In the genomic region with DNA sequence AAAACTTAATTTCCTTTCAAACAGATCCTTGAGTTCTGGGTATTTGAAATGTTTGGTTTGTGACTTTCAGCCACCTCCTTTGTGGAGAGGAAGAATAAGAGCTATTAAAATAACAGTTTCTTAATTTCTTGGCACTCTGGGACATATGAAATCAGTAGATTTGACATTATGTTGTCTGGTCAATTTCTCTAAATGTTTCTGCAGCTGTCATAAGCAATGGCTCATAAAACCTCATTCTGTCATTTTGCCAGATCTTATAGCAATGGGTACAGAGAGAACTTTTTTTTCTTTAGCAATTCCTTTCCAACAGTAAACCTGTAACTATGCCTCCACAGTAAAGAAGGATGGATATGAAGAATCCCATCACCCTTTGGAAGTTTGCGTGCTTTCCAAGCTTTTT, we compare ENCODE assay signal across 24 cellular contexts. TPM values are rescaled to one million over a fixed set of nuclear protein-coding genes. Genes with fewer than 3 reads are reported as not detected.
DNase-seq lines count a peak whose midpoint lies in the region; ATAC-seq and TF ChIP-seq lines count a peak whose summit lies in the region.
"Had no signal": no experiment of that assay in that cellular context is flagged by ENCODE, and none has a peak within 500 bp of the region (broad histone marks: within the 10 kb centered on the region; RNA-seq: fewer than 3 reads in every experiment).

No MANE protein-coding gene starts in this region.

- H3K36me3 Mint-ChIP-seq in CD8-positive, alpha-beta T cell = no peaks in the 10 kb centered on the region
- H3K36me3 Mint-ChIP-seq in type B pancreatic cell = no peaks in the 10 kb centered on the region
- H3K36me3 Mint-ChIP-seq: activated naive CD8-positive, alpha-beta T cell treated with anti-CD3 and anti-CD28 coated beads for 36 hours had no signal

- H3K4me3 ChIP-seq in RWPE2 (ENCODE audit: severe bottlenecking) (no peak overlapping the region), fibroblast of mammary gland (ENCODE audit: control insufficient read depth, low read depth, low read length) (no peak overlapping the region), skeletal muscle cell (ENCODE audit: low read depth, low read length) (no peak overlapping the region)
- H3K4me3 ChIP-seq in CD8-positive, alpha-beta T cell (ENCODE audit: low read depth, low read length) = no peak overlapping the region
- H3K4me3 ChIP-seq: mucosa of descending colon, right lobe of liver had no signal

- peaks cover 2% of the 10 kb centered on the region for H3K4me1 Mint-ChIP-seq in CD8-positive, alpha-beta T cell (ENCODE audit: low read depth)
- peaks cover 41% of the 10 kb centered on the region for H3K4me1 Mint-ChIP-seq in type B pancreatic cell (ENCODE audit: unreplicated experiment)

- no peak overlapping the region for H3K4me3 Mint-ChIP-seq in CD8-positive, alpha-beta T cell
- H3K4me3 Mint-ChIP-seq in type B pancreatic cell = no peak overlapping the region
- H3K4me3 Mint-ChIP-seq: activated CD8-positive, alpha-beta T cell treated with anti-CD3 and anti-CD28 coated beads, Interleukin-2, amount 10 ng/mL, durations not matched to agents 7 days and 5 days; activated naive CD8-positive, alpha-beta T cell treated with anti-CD3 and anti-CD28 coated beads for 36 hours had no signal

- no peak overlapping the region for H3K27ac Mint-ChIP-seq in CD8-positive, alpha-beta T cell
- no peak overlapping the region for H3K27ac Mint-ChIP-seq in type B pancreatic cell
- H3K27ac Mint-ChIP-seq: activated CD8-positive, alpha-beta T cell treated with anti-CD3 and anti-CD28 coated beads, Interleukin-2, amount 10 ng/mL, durations not matched to agents 7 days and 5 days; activated naive CD8-positive, alpha-beta T cell treated with anti-CD3 and anti-CD28 coated beads for 36 hours had no signal

- H3K4me1 ChIP-seq in RWPE2 (ENCODE audit: insufficient read depth, poor library complexity, severe bottlenecking) = peaks cover 32% of the 10 kb centered on the region
- no peaks in the 10 kb centered on the region for H3K4me1 ChIP-seq in CD8-positive, alpha-beta T cell (ENCODE audit: insufficient read depth, low read length)

- intact Hi-C loops in CD8-positive, alpha-beta T cell (cut with DNase I, micrococcal nuclease) = no loop called here

- no peaks in the 10 kb centered on the region for H3K9me3 ChIP-seq in RWPE2 (ENCODE audit: severe bottlenecking)
- H3K9me3 ChIP-seq in CD8-positive, alpha-beta T cell (ENCODE audit: low read length) = no peaks in the 10 kb centered on the region
- H3K9me3 ChIP-seq: mucosa of descending colon, right lobe of liver had no signal

- DNase-seq in DMS79 treated with DMSO at 0.1 percent for 48 hours (lab: John Stamatoyannopoulos, UW) (peak; percentile 53), RWPE2 (ENCODE audit: low spot score) (no peak), fibroblast of mammary gland (ENCODE audit: low read depth) (peak; percentile 57), skeletal muscle cell (ENCODE audit: low read depth) (peak; percentile 52), type B pancreatic cell (ENCODE audit: extremely low spot score, unreplicated experiment) (no peak), RPMI8226 (no peak)
- DNase-seq in CD8-positive, alpha-beta T cell = no peak
- DNase-seq: activated CD4-positive, CD25-positive, alpha-beta regulatory T cell; activated CD8-positive, alpha-beta T cell treated with anti-CD3 and anti-CD28 coated beads, Interleukin-2, amount 10 ng/mL, durations not matched to agents 7 days and 5 days; activated naive CD8-positive, alpha-beta T cell treated with anti-CD3 and anti-CD28 coated beads for 36 hours; activated T-cell treated with anti-CD3 and anti-CD28 coated beads, Interleukin-2, amount 50 U/mL, for 48 hours; caudate nucleus; effector CD4-positive, alpha-beta T cell; GF-D8; left colon; mucosa of descending colon; NCI-H1105; NK-92 treated with Interleukin-12 subunit alpha and Interleukin-12 subunit beta, amount 100 ng/mL, for 24 hours; occipital lobe; right lobe of liver; Right ventricle myocardium superior; stimulated activated CD4-positive, alpha-beta T cell treated with anti-CD3 and anti-CD28 coated beads, Interleukin-2, amount 100 ng/mL, for 24 hours; T-helper 2 cell had no signal

- ATAC-seq in RWPE2 (ENCODE audit: low read depth) = no peak
- ATAC-seq in CD8-positive, alpha-beta T cell = no peak
- ATAC-seq: activated CD8-positive, alpha-beta T cell treated with anti-CD3 and anti-CD28 coated beads, Interleukin-2, amount 10 ng/mL, durations not matched to agents 7 days and 5 days; left colon; mucosa of descending colon; right lobe of liver had no signal

- CTCF ChIA-PET in CD8-positive, alpha-beta T cell (lab: Charles Lee) = no interaction called here

- POLR2A ChIA-PET in CD8-positive, alpha-beta T cell (lab: Charles Lee) = no interaction called here

- peak overlapping the region; percentile 4 for H3K27ac ChIP-seq in RWPE2 (ENCODE audit: poor library complexity, severe bottlenecking)
- H3K27ac ChIP-seq in CD8-positive, alpha-beta T cell (ENCODE audit: low read depth, low read length) = no peak overlapping the region
- H3K27ac ChIP-seq: HL-60, right lobe of liver had no signal

- TF ChIP-seq CTCF in RWPE2 (IDR thresholded peaks at IDR 0.05; ENCODE audit: poor library complexity, severe bottlenecking) (no peak), fibroblast of mammary gland (conservative IDR thresholded peaks at IDR 0.05; ENCODE audit: control insufficient read depth, insufficient read depth, low read depth, low read length) (no peak), type B pancreatic cell (conservative IDR thresholded peaks at IDR 0.05) (no peak)
- no peak for TF ChIP-seq CTCF in CD8-positive, alpha-beta T cell (IDR thresholded peaks at IDR 0.05)

- no peaks in the 10 kb centered on the region for H3K27me3 Mint-ChIP-seq in CD8-positive, alpha-beta T cell (ENCODE audit: low read depth)
- H3K27me3 Mint-ChIP-seq in type B pancreatic cell = no peaks in the 10 kb centered on the region
- H3K27me3 Mint-ChIP-seq: activated naive CD8-positive, alpha-beta T cell treated with anti-CD3 and anti-CD28 coated beads for 36 hours had no signal

- no peaks in the 10 kb centered on the region for H3K9me3 Mint-ChIP-seq in CD8-positive, alpha-beta T cell
- H3K9me3 Mint-ChIP-seq in type B pancreatic cell = no peaks in the 10 kb centered on the region
- H3K9me3 Mint-ChIP-seq: activated naive CD8-positive, alpha-beta T cell treated with anti-CD3 and anti-CD28 coated beads for 36 hours had no signal

- H3K36me3 ChIP-seq in RWPE2 (ENCODE audit: low read depth) = peaks cover 5% of the 10 kb centered on the region; the same call in 1 of the 2 replicates
- H3K36me3 ChIP-seq in CD8-positive, alpha-beta T cell (ENCODE audit: insufficient read depth, low read length) = no peaks in the 10 kb centered on the region
- H3K36me3 ChIP-seq: right lobe of liver had no signal

- no peaks in the 10 kb centered on the region for H3K27me3 ChIP-seq in RWPE2 (ENCODE audit: insufficient read depth, poor library complexity, severe bottlenecking)
- no peaks in the 10 kb centered on the region for H3K27me3 ChIP-seq in CD8-positive, alpha-beta T cell (ENCODE audit: insufficient read depth, low read length)
- H3K27me3 ChIP-seq: right lobe of liver had no signal

RNA-seq across cellular contexts. Expression of a gene that starts 52.6 kb away (rescaled TPM):
- total RNA-seq in CD8-positive, alpha-beta T cell = under 1 TPM in 1 of 2 experiments, not detected in 1; 0.50 TPM
- 164 and 178 TPM in 2 replicates for total RNA-seq in type B pancreatic cell (ENCODE audit: low replicate concordance)
- total RNA-seq: activated CD8-positive, alpha-beta T cell treated with anti-CD3 and anti-CD28 coated beads, Interleukin-2, amount 10 ng/mL, durations not matched to agents 7 days and 5 days had no signal

Comparison
In these comparisons a context has a peak if more than half of its experiments do, and no peak if none do; other contexts are left out.
1. DNase-seq: peak in DMS79 treated with DMSO at 0.1 percent for 48 hours (single experiment), fibroblast of mammary gland (single experiment) and skeletal muscle cell (single experiment); none in RWPE2 (single experiment), CD8-positive, alpha-beta T cell (0 of 7), type B pancreatic cell (single experiment) and RPMI8226 (single experiment).
2. RNA of a gene that starts 52.6 kb away (total RNA-seq): 164 to 178 TPM in type B pancreatic cell; 0.50 TPM in CD8-positive, alpha-beta T cell; every median in the first group is over 100 times any median in the second.